In genomic region chr3:112302881-112303761, GRCh38 we compare ENCODE assay signal across 9 cellular contexts. TPM values are rescaled to one million over a fixed set of nuclear protein-coding genes. Genes with fewer than 3 reads are reported as not detected.
DNase-seq lines count a peak whose midpoint lies in the region; ATAC-seq, FAIRE-seq and TF ChIP-seq lines count a peak whose summit lies in the region.
"Had no signal": no experiment of that assay in that cellular context is flagged by ENCODE, and none has a peak within 500 bp of the region (broad histone marks: within the 10 kb centered on the region; RNA-seq: fewer than 3 reads in every experiment).

No MANE protein-coding gene starts in this region.

- H3K4me1 ChIP-seq in fibroblast of lung (ENCODE audit: control insufficient read depth, extremely low read depth, insufficient read depth, low read length), result peaks cover 5% of the 10 kb centered on the region
- peaks cover 3 to 13% of the 10 kb centered on the region in 2 experiments for H3K4me1 ChIP-seq in trophoblast cell (ENCODE audit: control insufficient read depth in 1 of 2, insufficient read depth in 2 of 2, low read length in 2 of 2)

- H3K36me3 Mint-ChIP-seq in type B pancreatic cell, result no peaks in the 10 kb centered on the region

- H3K4me2 ChIP-seq in fibroblast of lung (ENCODE audit: extremely low read depth, insufficient read depth, low read length) (peak overlapping the region; percentile 86), trophoblast cell (ENCODE audit: low read length) (peak overlapping the region; percentile 57)

- H2BK12ac ChIP-seq in trophoblast cell (ENCODE audit: low read length), result no peak overlapping the region

- H3K27ac Mint-ChIP-seq in type B pancreatic cell, result no peak overlapping the region

- no peak overlapping the region for H2BK5ac ChIP-seq in trophoblast cell (ENCODE audit: low read depth, low read length, poor library complexity)

- H3K18ac ChIP-seq in trophoblast cell (ENCODE audit: low read length), result no peak overlapping the region

- H4K12ac ChIP-seq in trophoblast cell (ENCODE audit: low read depth, low read length), result no peak overlapping the region

- H2AFZ ChIP-seq in fibroblast of lung (ENCODE audit: low read length) (peak overlapping the region; percentile 99), trophoblast cell (ENCODE audit: insufficient read depth, low read length, poor library complexity) (no peak overlapping the region)

- H3K23ac ChIP-seq in trophoblast cell (ENCODE audit: low read length), result no peak overlapping the region

- H2BK120ac ChIP-seq in trophoblast cell (ENCODE audit: insufficient read depth, low read length, poor library complexity), result no peak overlapping the region

- no peaks in the 10 kb centered on the region for H3K79me1 ChIP-seq in trophoblast cell (ENCODE audit: low read length)

- H3K36me3 ChIP-seq in fibroblast of lung (ENCODE audit: control insufficient read depth, insufficient read depth, low read length), result no peaks in the 10 kb centered on the region
- H3K36me3 ChIP-seq in trophoblast cell (ENCODE audit: control insufficient read depth in 1 of 2, insufficient read depth in 2 of 2, low read length in 2 of 2), result no peaks in the 10 kb centered on the region

- no peak for TF ChIP-seq POLR2A in GM12891 (IDR thresholded peaks at IDR 0.05; ENCODE audit: low read depth, low read length)

- H3K14ac ChIP-seq in trophoblast cell (ENCODE audit: low read length), result no peak overlapping the region

- ATAC-seq in GM19025 (IDR thresholded peaks at IDR 0.05; ENCODE audit: low read depth, unreplicated experiment) (peak; percentile 54), GM21423 (IDR thresholded peaks at IDR 0.05; ENCODE audit: unreplicated experiment) (no peak)
- ATAC-seq: Panc1 had no signal

- H4K91ac ChIP-seq in trophoblast cell (ENCODE audit: low read depth, low read length), result no peak overlapping the region

- TF ChIP-seq CTCF in fibroblast of lung (conservative IDR thresholded peaks at IDR 0.05 in 1 of 2, IDR thresholded peaks at IDR 0.05 in 1 of 2; ENCODE audit: low read depth in 1 of 2, low read length in 2 of 2), result no peak
- no peak for TF ChIP-seq CTCF in type B pancreatic cell (conservative IDR thresholded peaks at IDR 0.05)

- H3K27me3 ChIP-seq in fibroblast of lung (ENCODE audit: control insufficient read depth, insufficient read depth, low read length) (no peaks in the 10 kb centered on the region), trophoblast cell (ENCODE audit: insufficient read depth, low read length) (no peaks in the 10 kb centered on the region)

- H3K9ac ChIP-seq in fibroblast of lung (ENCODE audit: insufficient read depth, low read length) (no peak overlapping the region), trophoblast cell (ENCODE audit: low read length) (no peak overlapping the region)

- H3K4me3 ChIP-seq in fibroblast of lung (replicated peaks in 1 of 4; ENCODE audit: control extremely low read depth in 1 of 4, insufficient read depth in 1 of 4, low read depth in 3 of 4, low read length in 4 of 4) (peak overlapping the region; percentile 11 to 79 (median 36)), trophoblast cell (ENCODE audit: low read depth, low read length) (no peak overlapping the region)

- no peaks in the 10 kb centered on the region for H3K9me3 ChIP-seq in fibroblast of lung (ENCODE audit: control insufficient read depth, insufficient read depth, low read depth, low read length)
- peaks cover 6% of the 10 kb centered on the region for H3K9me3 ChIP-seq in trophoblast cell (ENCODE audit: insufficient read depth, low read depth, low read length)

- no peak overlapping the region for H2AK5ac ChIP-seq in trophoblast cell (ENCODE audit: low read length)

- H3K27me3 Mint-ChIP-seq in type B pancreatic cell, result no peaks in the 10 kb centered on the region

- no peak overlapping the region for H3K4ac ChIP-seq in trophoblast cell (ENCODE audit: low read depth, low read length)

- H4K20me1 ChIP-seq in fibroblast of lung (ENCODE audit: control insufficient read depth, extremely low read depth, insufficient read depth, low read length), result no peaks in the 10 kb centered on the region

- no CpG with 5 or more reads among the region's 12 CpGs for WGBS in trophoblast cell (ENCODE audit: extremely low coverage, insufficient coverage, insufficient read length)

- no peak overlapping the region for H3K27ac ChIP-seq in fibroblast of lung (ENCODE audit: insufficient read depth, low read length)
- H3K27ac ChIP-seq in trophoblast cell (ENCODE audit: low read depth, low read length), result no peak overlapping the region

- peaks cover 14% of the 10 kb centered on the region for H3K4me1 Mint-ChIP-seq in type B pancreatic cell (ENCODE audit: unreplicated experiment)

- FAIRE-seq in GM12891 (lab: Jason Lieb, UNC), result no peak

- H4K8ac ChIP-seq in trophoblast cell (ENCODE audit: low read depth, low read length), result peak overlapping the region; percentile 66

- H3K4me3 Mint-ChIP-seq in type B pancreatic cell, result no peak overlapping the region

- DNase-seq in NAMALWA (ENCODE audit: low spot score) (peak; percentile 42), fibroblast of lung (ENCODE audit: low read depth in 2 of 2) (peak; percentile 22 to 24), trophoblast cell (no peak), DMS79 treated with DMSO at 0.1 percent for 48 hours (lab: John Stamatoyannopoulos, UW) (no peak), type B pancreatic cell (ENCODE audit: extremely low spot score, unreplicated experiment) (no peak), GM12891 (ENCODE audit: insufficient read length, low spot score) (no peak)

- no peaks in the 10 kb centered on the region for H3K79me2 ChIP-seq in fibroblast of lung (ENCODE audit: control insufficient read depth, insufficient read depth, low read length)
- no peaks in the 10 kb centered on the region for H3K79me2 ChIP-seq in trophoblast cell (ENCODE audit: control insufficient read depth, insufficient read depth, low read length, poor library complexity)

- H3K9me3 Mint-ChIP-seq in type B pancreatic cell, result no peaks in the 10 kb centered on the region

TF ChIP-seq in GM12891, 5 proteins besides CTCF, POLR2A, EP300 and RAD21:
- TF ChIP-seq PAX5 (IDR thresholded peaks at IDR 0.05; ENCODE audit: insufficient read depth, low read length, severe bottlenecking) (no peak), POU2F2 (IDR thresholded peaks at IDR 0.05; ENCODE audit: low read depth, low read length) (no peak), SPI1 (IDR thresholded peaks at IDR 0.05; ENCODE audit: low read depth, low read length) (no peak), POLR2AphosphoS5 (IDR thresholded peaks at IDR 0.05; ENCODE audit: low read depth, low read length) (no peak), TAF1 (IDR thresholded peaks at IDR 0.05; ENCODE audit: low read depth, low read length) (no peak)
TF ChIP-seq in GM12891: peak in this region for 0.

RNA-seq across cellular contexts. Expression of gene SLC9C1, which starts 9.1 kb away (rescaled TPM):
- under 0.01 TPM in 1 of 2 replicates, not detected in the other for total RNA-seq in fibroblast of lung
- polyA plus RNA-seq in fibroblast of lung, result not detected in 2 replicates
- not detected in 2 replicates for polyA plus RNA-seq in fibroblast of lung (2012)
- polyA minus RNA-seq in fibroblast of lung (ENCODE audit: low replicate concordance), result not detected in 2 replicates
- polyA plus RNA-seq in trophoblast cell (2013), result not detected in 2 replicates
- total RNA-seq in type B pancreatic cell (ENCODE audit: low replicate concordance), result 0.48 and 0.99 TPM in 2 replicates
- 0.03 TPM for polyA plus RNA-seq in GM12891 (2012; ENCODE audit: low read depth, missing spikeins)

RNA-seq across cellular contexts. Expression of gene CD200, which starts 29.8 kb away (rescaled TPM):
- 0.17 and 0.26 TPM in 2 replicates for total RNA-seq in fibroblast of lung
- polyA plus RNA-seq in fibroblast of lung, result 0.22 and 2.5 TPM in 2 replicates
- polyA plus RNA-seq in fibroblast of lung (2012), result 0.36 and 0.91 TPM in 2 replicates
- polyA minus RNA-seq in fibroblast of lung (ENCODE audit: low replicate concordance), result not detected in 2 replicates
- 7.8 TPM in 2 replicates for polyA plus RNA-seq in trophoblast cell (2013)
- 11.9 and 20.1 TPM in 2 replicates for total RNA-seq in type B pancreatic cell (ENCODE audit: low replicate concordance)
- 21.5 TPM for polyA plus RNA-seq in GM12891 (2012; ENCODE audit: low read depth, missing spikeins)

Comparison
In these comparisons a context has a peak if more than half of its experiments do, and no peak if none do; other contexts are left out.
1. DNase-seq: peak in NAMALWA (single experiment) and fibroblast of lung (2 of 2); none in trophoblast cell (0 of 2), DMS79 treated with DMSO at 0.1 percent for 48 hours (single experiment), type B pancreatic cell (single experiment) and GM12891 (single experiment).
2. RNA of gene CD200, which starts 29.8 kb away (total RNA-seq): 11.9 to 20.1 TPM in type B pancreatic cell; 0.17 to 0.26 TPM in fibroblast of lung; every median in the first group is over 10 times any median in the second.